In the genomic region with DNA sequence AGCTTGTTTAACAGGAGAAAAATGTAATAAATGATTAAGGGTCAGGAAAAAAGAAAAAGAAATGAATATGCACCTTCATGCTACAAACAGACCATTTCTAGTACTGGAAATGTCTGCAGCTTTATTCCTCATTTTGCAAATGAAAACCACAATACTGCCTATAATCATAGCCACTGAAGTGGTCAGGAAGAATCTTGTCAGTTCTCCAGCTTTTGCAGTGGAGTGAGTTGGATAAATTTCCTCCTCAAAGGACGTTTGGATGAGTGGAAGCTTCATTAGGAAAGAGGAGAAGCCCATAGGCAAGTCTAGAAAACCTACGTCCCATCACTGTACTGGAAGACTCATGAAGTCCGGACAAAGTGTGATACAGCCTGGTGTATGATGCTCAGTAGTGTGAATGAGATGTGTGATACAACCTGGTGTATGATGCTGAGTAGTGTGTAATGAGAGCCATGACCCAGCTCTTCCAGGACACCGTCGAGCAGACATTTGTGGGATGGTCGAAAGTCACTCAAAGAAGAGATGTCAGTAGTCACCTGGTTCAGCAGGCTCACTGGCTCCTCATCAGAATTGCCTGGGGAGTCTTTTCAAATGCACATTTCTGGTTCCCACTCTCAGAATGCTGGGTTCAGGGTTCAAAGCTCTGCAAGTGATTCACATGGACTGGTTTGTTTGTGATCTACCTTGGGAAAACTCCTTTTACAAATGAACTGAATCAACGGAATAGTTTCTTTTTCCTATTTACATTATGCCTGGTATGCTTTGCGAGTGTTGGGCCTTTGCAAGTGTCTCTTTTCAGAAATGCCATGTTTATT, we compare ENCODE assay signal across 1 cellular context.
TF ChIP-seq lines count a peak whose summit lies in the region.

No MANE protein-coding gene starts in this region.

TF ChIP-seq in H1, 55 proteins besides CTCF, POLR2A, EP300 and RAD21:
- TF ChIP-seq ATF3 (IDR thresholded peaks at IDR 0.05; ENCODE audit: insufficient read depth, low read depth, low read length), result no peak
- no peak for TF ChIP-seq TBP (IDR thresholded peaks at IDR 0.05; ENCODE audit: low read depth, low read length)
- TF ChIP-seq HDAC2 (IDR thresholded peaks at IDR 0.05; ENCODE audit: borderline replicate concordance in 1 of 2, low read depth in 2 of 2, low read length in 2 of 2), result no peak
- TF ChIP-seq CBX8 (IDR thresholded peaks at IDR 0.05; ENCODE audit: borderline replicate concordance, low read depth, low read length), result no peak
- TF ChIP-seq SP4 (IDR thresholded peaks at IDR 0.05; ENCODE audit: low read length), result no peak
- no peak for TF ChIP-seq RFX5 (IDR thresholded peaks at IDR 0.05; ENCODE audit: borderline replicate concordance, low read depth, low read length)
- TF ChIP-seq TEAD4 (IDR thresholded peaks at IDR 0.05; ENCODE audit: low read depth, low read length), result no peak
- TF ChIP-seq SIX5 (IDR thresholded peaks at IDR 0.05; ENCODE audit: low read depth, low read length), result no peak
- TF ChIP-seq CREB1 (IDR thresholded peaks at IDR 0.05), result no peak
- no peak for TF ChIP-seq SUZ12 (IDR thresholded peaks at IDR 0.05; ENCODE audit: low read length)
- no peak for TF ChIP-seq SP1 (IDR thresholded peaks at IDR 0.05; ENCODE audit: low read depth, low read length)
- no peak for TF ChIP-seq E2F6 (IDR thresholded peaks at IDR 0.05)
